ENCODE assay signal across 8 cellular contexts in the genomic region with DNA sequence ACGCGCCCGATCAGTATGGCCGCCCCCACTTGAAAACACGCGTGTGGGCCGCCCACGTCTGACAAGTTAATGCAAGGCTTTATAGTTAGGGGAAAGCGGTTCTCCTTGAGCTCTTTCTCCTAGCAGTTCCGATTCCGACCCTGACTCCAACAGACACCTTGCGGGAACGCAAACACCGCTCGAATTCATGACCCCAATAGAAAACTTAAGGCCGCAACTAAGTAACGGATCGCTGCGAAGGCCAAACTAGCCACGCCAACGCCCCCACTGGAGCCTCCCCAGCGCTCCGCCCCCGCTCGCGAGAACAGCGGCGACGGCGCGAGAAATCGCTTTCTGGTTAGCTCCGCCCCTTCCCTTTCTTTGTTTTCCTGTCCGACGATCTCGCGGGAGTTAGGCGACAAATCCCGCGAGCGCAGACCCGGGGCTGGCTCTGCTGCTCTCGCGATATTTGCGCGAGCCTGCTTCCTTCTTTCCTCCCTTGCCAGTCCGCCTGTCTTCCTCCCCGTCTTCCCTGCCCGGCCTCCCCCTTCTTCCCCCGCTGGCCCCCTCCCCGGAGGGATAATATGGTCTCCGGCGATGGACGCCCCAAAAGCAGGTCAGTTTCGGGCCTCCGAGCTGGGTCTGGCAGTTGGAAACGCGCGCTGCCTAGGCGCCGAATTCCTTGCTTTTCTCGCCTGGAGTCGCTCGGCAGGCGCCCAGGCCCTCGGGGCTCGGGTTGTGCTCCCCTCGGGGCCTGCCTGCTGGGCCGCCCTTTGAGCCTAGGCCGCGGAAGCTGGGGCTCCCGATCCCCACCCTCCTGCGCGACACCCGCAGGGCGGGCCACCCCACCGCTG. TPM values are rescaled to one million over a fixed set of nuclear protein-coding genes. Genes with fewer than 3 reads are reported as not detected.
A peak's percentile ranks its signal among the peaks of the same experiment; 100 is the strongest.
DNase-seq lines count a peak whose midpoint lies in the region; ATAC-seq and FAIRE-seq lines count a peak whose summit lies in the region.

A gene with protein sequence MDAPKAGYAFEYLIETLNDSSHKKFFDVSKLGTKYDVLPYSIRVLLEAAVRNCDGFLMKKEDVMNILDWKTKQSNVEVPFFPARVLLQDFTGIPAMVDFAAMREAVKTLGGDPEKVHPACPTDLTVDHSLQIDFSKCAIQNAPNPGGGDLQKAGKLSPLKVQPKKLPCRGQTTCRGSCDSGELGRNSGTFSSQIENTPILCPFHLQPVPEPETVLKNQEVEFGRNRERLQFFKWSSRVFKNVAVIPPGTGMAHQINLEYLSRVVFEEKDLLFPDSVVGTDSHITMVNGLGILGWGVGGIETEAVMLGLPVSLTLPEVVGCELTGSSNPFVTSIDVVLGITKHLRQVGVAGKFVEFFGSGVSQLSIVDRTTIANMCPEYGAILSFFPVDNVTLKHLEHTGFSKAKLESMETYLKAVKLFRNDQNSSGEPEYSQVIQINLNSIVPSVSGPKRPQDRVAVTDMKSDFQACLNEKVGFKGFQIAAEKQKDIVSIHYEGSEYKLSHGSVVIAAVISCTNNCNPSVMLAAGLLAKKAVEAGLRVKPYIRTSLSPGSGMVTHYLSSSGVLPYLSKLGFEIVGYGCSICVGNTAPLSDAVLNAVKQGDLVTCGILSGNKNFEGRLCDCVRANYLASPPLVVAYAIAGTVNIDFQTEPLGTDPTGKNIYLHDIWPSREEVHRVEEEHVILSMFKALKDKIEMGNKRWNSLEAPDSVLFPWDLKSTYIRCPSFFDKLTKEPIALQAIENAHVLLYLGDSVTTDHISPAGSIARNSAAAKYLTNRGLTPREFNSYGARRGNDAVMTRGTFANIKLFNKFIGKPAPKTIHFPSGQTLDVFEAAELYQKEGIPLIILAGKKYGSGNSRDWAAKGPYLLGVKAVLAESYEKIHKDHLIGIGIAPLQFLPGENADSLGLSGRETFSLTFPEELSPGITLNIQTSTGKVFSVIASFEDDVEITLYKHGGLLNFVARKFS (plus strand): TSS at position 455 of the 833 bp plus-strand sequence. CDS start 122 bp downstream, at position 577.

- no peaks in the 10 kb centered on the region for H3K9me3 ChIP-seq in KOPT-K1 (ENCODE audit: insufficient read depth, low read length, poor library complexity, severe bottlenecking)
- H3K9me3 ChIP-seq in muscle layer of colon (ENCODE audit: low read length) = no peaks in the 10 kb centered on the region

- peak; percentile 86 for FAIRE-seq in RCC 7860 (lab: Jason Lieb, UNC)

- peaks cover 11% of the 10 kb centered on the region in 2 donors for H3K36me3 Mint-ChIP-seq in activated T-cell treated with anti-CD3 and anti-CD28 coated beads, Interleukin-2, amount 50 U/mL, for 72 hours (ENCODE audit: insufficient read depth in 2 of 2)

- H3K9me3 Mint-ChIP-seq in activated T-cell treated with anti-CD3 and anti-CD28 coated beads, Interleukin-2, amount 50 U/mL, for 72 hours = no peaks in the 10 kb centered on the region

- H3K4me1 ChIP-seq in muscle layer of colon (ENCODE audit: insufficient read depth, low read length) = peaks cover 41% of the 10 kb centered on the region

- no peaks in the 10 kb centered on the region for H3K27me3 ChIP-seq in muscle layer of colon (ENCODE audit: control insufficient read depth in 1 of 2, insufficient read depth in 2 of 2, low read length in 2 of 2)

- peak within 1 kb of the TSS; percentile 88 to 92 for H3K4me3 Mint-ChIP-seq in activated T-cell treated with anti-CD3 and anti-CD28 coated beads, Interleukin-2, amount 50 U/mL, for 72 hours

- H3K4me1 Mint-ChIP-seq in activated T-cell treated with anti-CD3 and anti-CD28 coated beads, Interleukin-2, amount 50 U/mL, for 72 hours (ENCODE audit: low read depth) = peaks cover 45% of the 10 kb centered on the region

- peak within 1 kb of the TSS; percentile 54 to 91 for H3K4me3 ChIP-seq in muscle layer of colon (ENCODE audit: low read depth in 1 of 2, low read length in 2 of 2)

- DNase-seq in DMS53 treated with DMSO at 0.1 percent for 48 hours (lab: John Stamatoyannopoulos, UW; ENCODE audit: unreplicated experiment) (peak; percentile 93), RCC 7860 (ENCODE audit: low spot score) (peak; percentile 96)
- DNase-seq in activated T-cell treated with anti-CD3 and anti-CD28 coated beads, Interleukin-2, amount 50 U/mL, for 72 hours = peak; percentile 98
- DNase-seq in stimulated activated CD8-positive, alpha-beta memory T cell treated with anti-CD3 and anti-CD28 coated beads, Interleukin-7, amount 100 ng/mL, for 24 hours (ENCODE audit: low read depth) = peak; percentile 91

- no peaks in the 10 kb centered on the region for H3K27me3 Mint-ChIP-seq in activated T-cell treated with anti-CD3 and anti-CD28 coated beads, Interleukin-2, amount 50 U/mL, for 72 hours (ENCODE audit: low read depth)

- ATAC-seq in GM21786 (IDR thresholded peaks at IDR 0.05; ENCODE audit: unreplicated experiment) (peak; percentile 83), esophagus mucosa (peak; percentile 95)
- peak; percentile 84 to 87 for ATAC-seq in activated T-cell treated with anti-CD3 and anti-CD28 coated beads, Interleukin-2, amount 50 U/mL, for 72 hours (replicated peaks in 1 of 2)

- H3K9ac ChIP-seq in muscle layer of colon (ENCODE audit: low read length) = peak within 1 kb of the TSS; percentile 90

- H3K36me3 ChIP-seq in KOPT-K1 (ENCODE audit: insufficient read depth, low read length) = peaks cover 33% of the 10 kb centered on the region
- peaks cover 16% of the 10 kb centered on the region for H3K36me3 ChIP-seq in muscle layer of colon (ENCODE audit: insufficient read depth, low read length)

- peak within 1 kb of the TSS; percentile 97 for H3K27ac Mint-ChIP-seq in activated T-cell treated with anti-CD3 and anti-CD28 coated beads, Interleukin-2, amount 50 U/mL, for 72 hours

- H3K27ac ChIP-seq in KOPT-K1 (ENCODE audit: low read depth, low read length, poor library complexity, severe bottlenecking) (peak within 1 kb of the TSS; percentile 87), muscle layer of colon (ENCODE audit: low read depth, low read length) (peak within 1 kb of the TSS; percentile 93)

RNA-seq across cellular contexts. Expression of the gene that starts here (rescaled TPM):
- total RNA-seq in activated T-cell treated with anti-CD3 and anti-CD28 coated beads, Interleukin-2, amount 50 U/mL, for 72 hours = 10 to 100 TPM; 64.1 to 72.2 TPM
- total RNA-seq in esophagus mucosa = 33.0 TPM

Comparison
In these comparisons a context has a peak if more than half of its experiments do, and no peak if none do; other contexts are left out.
1. Peak in every context shown above with its lines: DNase-seq, ATAC-seq, H3K4me3 ChIP-seq and H3K27ac ChIP-seq.